ENCODE assay signal across 11 cellular contexts in the genomic region with DNA sequence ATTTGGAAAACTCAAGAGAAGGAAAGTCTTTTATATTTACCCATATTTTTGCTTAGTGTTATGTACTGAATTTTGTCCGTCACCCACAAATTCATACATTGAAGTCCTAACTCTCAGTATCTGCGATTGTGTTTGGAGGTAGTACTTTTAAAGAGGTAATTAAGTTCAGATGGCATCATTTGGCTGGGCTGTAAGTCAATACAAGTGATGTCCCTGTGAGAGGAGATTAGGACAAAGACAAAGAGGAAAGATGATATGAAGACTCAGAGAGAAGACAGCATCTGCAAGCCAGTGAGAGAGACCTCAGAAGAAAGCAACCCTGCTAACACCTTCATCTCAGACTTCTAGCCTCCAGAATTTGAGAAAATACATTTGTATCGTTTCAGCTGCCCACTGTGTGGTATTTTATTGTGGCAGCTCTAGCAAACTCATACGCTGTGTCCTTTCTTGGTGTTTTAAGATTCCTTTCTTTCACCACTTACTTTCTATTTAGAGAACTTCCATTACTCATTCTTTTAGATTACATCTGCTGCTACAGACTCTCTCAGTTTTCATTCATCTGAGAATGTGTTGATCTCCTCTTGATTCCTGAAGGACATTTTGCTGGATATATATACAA. TPM values are rescaled to one million over a fixed set of nuclear protein-coding genes. Genes with fewer than 3 reads are reported as not detected.
A peak's percentile ranks its signal among the peaks of the same experiment; 100 is the strongest.
DNase-seq lines count a peak whose midpoint lies in the region; ATAC-seq, FAIRE-seq and TF ChIP-seq lines count a peak whose summit lies in the region.
"Had no signal": no experiment of that assay in that cellular context is flagged by ENCODE, and none has a peak within 500 bp of the region (broad histone marks: within the 10 kb centered on the region; RNA-seq: fewer than 3 reads in every experiment).

No MANE protein-coding gene starts in this region.

- peak; percentile 37 for FAIRE-seq in endothelial cell of umbilical vein (lab: Jason Lieb, UNC)

- no peaks in the 10 kb centered on the region for H3K9me3 Mint-ChIP-seq in Caco-2 (ENCODE audit: unreplicated experiment)
- H3K9me3 Mint-ChIP-seq: T-helper 1 cell treated with Interleukin-12 subunit alpha and Interleukin-12 subunit beta and Interleukin-4 antibody, amounts not matched to agents 30 μg/mL and 1 μg/mL, for 36 hours had no signal

- peaks cover 6% of the 10 kb centered on the region for H3K4me1 Mint-ChIP-seq in Caco-2 (ENCODE audit: low read depth, unreplicated experiment)

- H3K9ac ChIP-seq in endothelial cell of umbilical vein (replicated peaks; ENCODE audit: extremely low read depth, insufficient read depth, low read length) (no peak overlapping the region), rectal smooth muscle tissue (ENCODE audit: low read length) (no peak overlapping the region)

- H3K36me3 Mint-ChIP-seq in Caco-2 (ENCODE audit: insufficient read depth, unreplicated experiment): peaks cover 8% of the 10 kb centered on the region

- no peaks in the 10 kb centered on the region for H3K27me3 Mint-ChIP-seq in Caco-2 (ENCODE audit: insufficient read depth, unreplicated experiment)

- H3K4me3 Mint-ChIP-seq in Caco-2 (ENCODE audit: unreplicated experiment): no peak overlapping the region
- H3K4me3 Mint-ChIP-seq: T-helper 1 cell treated with Interleukin-12 subunit alpha and Interleukin-12 subunit beta and Interleukin-4 antibody, amounts not matched to agents 30 μg/mL and 1 μg/mL, for 36 hours had no signal

- no TSS peak for BruUV-seq in Caco-2 (replicated peaks; lab: Mats Ljungman, UMichigan)
- no TSS peak for BruUV-seq in endothelial cell of umbilical vein (replicated peaks; lab: Mats Ljungman, UMichigan)

- CTCF ChIA-PET in Caco-2 (lab: Charles Lee): no interaction called here
- CTCF ChIA-PET in endothelial cell of umbilical vein (lab: Charles Lee): no interaction called here

- H3K27ac ChIP-seq in endothelial cell of umbilical vein (ENCODE audit: insufficient read depth, low read depth, low read length): no peak overlapping the region
- H3K27ac ChIP-seq in rectal smooth muscle tissue (ENCODE audit: low read depth, low read length): peak overlapping the region; percentile 57

- no peaks in the 10 kb centered on the region for H3K4me1 ChIP-seq in Caco-2
- no peaks in the 10 kb centered on the region for H3K4me1 ChIP-seq in endothelial cell of umbilical vein (ENCODE audit: control insufficient read depth, extremely low read depth, insufficient read depth, low read length)
- H3K4me1 ChIP-seq in rectal smooth muscle tissue (ENCODE audit: control insufficient read depth, insufficient read depth, low read length): peaks cover 13% of the 10 kb centered on the region

- intact Hi-C loops in Caco-2 (cut with micrococcal nuclease; ENCODE audit: unreplicated experiment) (no loop called here), endothelial cell of umbilical vein (cut with micrococcal nuclease) (no loop called here)

- H2AFZ ChIP-seq in endothelial cell of umbilical vein (ENCODE audit: low read depth, low read length): no peak overlapping the region

- H3K36me3 ChIP-seq in Caco-2 (ENCODE audit: control insufficient read depth, insufficient read depth, low read length): no peaks in the 10 kb centered on the region
- H3K36me3 ChIP-seq in endothelial cell of umbilical vein (ENCODE audit: control insufficient read depth in 2 of 2, extremely low read depth in 1 of 2, insufficient read depth in 2 of 2, low read length in 2 of 2): no peaks in the 10 kb centered on the region
- H3K36me3 ChIP-seq in rectal smooth muscle tissue (ENCODE audit: control insufficient read depth, insufficient read depth, low read length): no peaks in the 10 kb centered on the region

- POLR2A ChIA-PET in Caco-2 (lab: Charles Lee): no interaction called here
- POLR2A ChIA-PET in endothelial cell of umbilical vein (lab: Charles Lee): no interaction called here

- dilution Hi-C loops in endothelial cell of umbilical vein (cut with MboI; ENCODE audit: extremely low pct_ligation_motif_present, low sequenced_read_pairs): no loop called here

- H3K9me1 ChIP-seq in endothelial cell of umbilical vein (replicated peaks; ENCODE audit: control insufficient read depth, extremely low read depth, insufficient read depth, low read length): no peaks in the 10 kb centered on the region

- no peak for TF ChIP-seq POLR2A in endothelial cell of umbilical vein (IDR thresholded peaks at IDR 0.05; ENCODE audit: low read depth, low read length)

- DNase-seq in Caco-2 (no peak), OCI-M1 (lab: John Stamatoyannopoulos, UW) (peak; percentile 21), endothelial cell of umbilical vein (ENCODE audit: low read depth, low spot score) (no peak), NCI-H1436 (lab: John Stamatoyannopoulos, UW) (no peak), SK-N-DZ (ENCODE audit: low spot score) (no peak)
- DNase-seq: DMS79 treated with DMSO at 0.1 percent for 48 hours, NCI-H510A had no signal

- TF ChIP-seq CTCF in Caco-2 (IDR thresholded peaks at IDR 0.05; ENCODE audit: insufficient read depth in 1 of 2, low read depth in 1 of 2, low read length in 1 of 2, severe bottlenecking in 1 of 2, unreplicated experiment in 1 of 2) (no peak), endothelial cell of umbilical vein (IDR thresholded peaks at IDR 0.05; ENCODE audit: extremely low read depth in 1 of 2, insufficient read depth in 1 of 2, low read depth in 1 of 2, low read length in 2 of 2) (no peak)

- no peak overlapping the region for H3K4me2 ChIP-seq in endothelial cell of umbilical vein (ENCODE audit: insufficient read depth, low read length)

- H3K4me3 ChIP-seq in Caco-2 (ENCODE audit: low read depth, low read length) (no peak overlapping the region), endothelial cell of umbilical vein (replicated peaks in 1 of 3; ENCODE audit: insufficient read depth in 1 of 3, low read depth in 1 of 3, low read length in 3 of 3) (no peak overlapping the region), rectal smooth muscle tissue (ENCODE audit: low read length) (no peak overlapping the region)

- H3K27ac Mint-ChIP-seq in Caco-2 (ENCODE audit: unreplicated experiment): peak overlapping the region; percentile 17
- H3K27ac Mint-ChIP-seq: T-helper 1 cell treated with Interleukin-12 subunit alpha and Interleukin-12 subunit beta and Interleukin-4 antibody, amounts not matched to agents 30 μg/mL and 1 μg/mL, for 36 hours had no signal

- peaks cover 8% of the 10 kb centered on the region for H4K20me1 ChIP-seq in endothelial cell of umbilical vein (replicated peaks; ENCODE audit: control insufficient read depth, extremely low read depth, insufficient read depth, low read length)

- H3K9me3 ChIP-seq in Caco-2 (no peaks in the 10 kb centered on the region), endothelial cell of umbilical vein (replicated peaks; ENCODE audit: control insufficient read depth, insufficient read depth, low read length) (no peaks in the 10 kb centered on the region)

- H3K27me3 ChIP-seq in Caco-2 (replicated peaks; ENCODE audit: control insufficient read depth, insufficient read depth, low read length) (no peaks in the 10 kb centered on the region), endothelial cell of umbilical vein (ENCODE audit: control insufficient read depth in 2 of 2, insufficient read depth in 2 of 2, low read length in 2 of 2) (no peaks in the 10 kb centered on the region), rectal smooth muscle tissue (ENCODE audit: control insufficient read depth, insufficient read depth, low read length) (no peaks in the 10 kb centered on the region)

- ATAC-seq in GM18502 (IDR thresholded peaks at IDR 0.05; ENCODE audit: poor library complexity, unreplicated experiment) (no peak), HG03135 (IDR thresholded peaks at IDR 0.05; ENCODE audit: unreplicated experiment) (no peak)

- H3K79me2 ChIP-seq in endothelial cell of umbilical vein (ENCODE audit: control insufficient read depth, insufficient read depth, low read length): peaks cover 84% of the 10 kb centered on the region

TF ChIP-seq in endothelial cell of umbilical vein, 7 proteins besides CTCF, POLR2A, EP300 and RAD21:
- TF ChIP-seq, protein P1, sequence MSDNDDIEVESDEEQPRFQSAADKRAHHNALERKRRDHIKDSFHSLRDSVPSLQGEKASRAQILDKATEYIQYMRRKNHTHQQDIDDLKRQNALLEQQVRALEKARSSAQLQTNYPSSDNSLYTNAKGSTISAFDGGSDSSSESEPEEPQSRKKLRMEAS (IDR thresholded peaks at IDR 0.05; ENCODE audit: insufficient read depth, insufficient read length): no peak
- TF ChIP-seq GATA2 (IDR thresholded peaks at IDR 0.05; ENCODE audit: insufficient read depth, insufficient read length, low read depth, low read length) (no peak), FOS (IDR thresholded peaks at IDR 0.05; ENCODE audit: borderline replicate concordance, insufficient read depth, low read length) (no peak), JUN (IDR thresholded peaks at IDR 0.05; ENCODE audit: borderline replicate concordance, insufficient read depth, insufficient read length, low read depth) (no peak)

RNA-seq across cellular contexts. Expression of a gene that starts 17.0 kb away (rescaled TPM):
- 38.7 and 51.8 TPM in 2 replicates for total RNA-seq in Caco-2 (2022)
- 60.3 and 71.2 TPM in 2 replicates for total RNA-seq in endothelial cell of umbilical vein
- 43.9 and 52.5 TPM in 2 replicates for polyA plus RNA-seq in endothelial cell of umbilical vein
- 49.2 and 56.8 TPM in 2 replicates for polyA plus RNA-seq in endothelial cell of umbilical vein (2011; cell fraction: cytosol; rRNA removed)
- polyA plus RNA-seq in endothelial cell of umbilical vein (2011; cell fraction: nucleus; rRNA removed): 91.5 and 125 TPM in 2 replicates
- polyA plus RNA-seq in endothelial cell of umbilical vein (2012): 22.3 and 37.0 TPM in 2 replicates
- 104 and 112 TPM in 2 replicates for polyA minus RNA-seq in endothelial cell of umbilical vein
- polyA minus RNA-seq in endothelial cell of umbilical vein (2011; cell fraction: cytosol; rRNA and poly(A)+ RNA removed): 30.7 TPM
- 93.0 and 163 TPM in 2 replicates for polyA minus RNA-seq in endothelial cell of umbilical vein (2011; cell fraction: nucleus; rRNA and poly(A)+ RNA removed)
- 23.5 and 25.5 TPM in 2 replicates for polyA plus RNA-seq in SK-N-DZ (2014; cell fraction: cytosol; rRNA removed)
- 33.4 and 53.4 TPM in 2 replicates for polyA plus RNA-seq in SK-N-DZ (2014; cell fraction: nucleus; rRNA removed)

RNA-seq across cellular contexts. Expression of a gene that starts 58.4 kb away (rescaled TPM):
- 39.5 and 41.6 TPM in 2 replicates for total RNA-seq in Caco-2 (2022)
- total RNA-seq in endothelial cell of umbilical vein: 52.3 and 59.3 TPM in 2 replicates
- polyA plus RNA-seq in endothelial cell of umbilical vein: 6.8 and 8.9 TPM in 2 replicates
- 13.6 and 17.8 TPM in 2 replicates for polyA plus RNA-seq in endothelial cell of umbilical vein (2011; cell fraction: cytosol; rRNA removed)
- polyA plus RNA-seq in endothelial cell of umbilical vein (2011; cell fraction: nucleus; rRNA removed): 10.7 and 13.9 TPM in 2 replicates
- polyA plus RNA-seq in endothelial cell of umbilical vein (2012): 49.6 and 51.6 TPM in 2 replicates
- 16.4 and 20.9 TPM in 2 replicates for polyA minus RNA-seq in endothelial cell of umbilical vein
- 25.2 TPM for polyA minus RNA-seq in endothelial cell of umbilical vein (2011; cell fraction: cytosol; rRNA and poly(A)+ RNA removed)
- polyA minus RNA-seq in endothelial cell of umbilical vein (2011; cell fraction: nucleus; rRNA and poly(A)+ RNA removed): 7.8 and 8.0 TPM in 2 replicates
- polyA plus RNA-seq in SK-N-DZ (2014; cell fraction: cytosol; rRNA removed): 37.3 and 42.3 TPM in 2 replicates
- 27.8 and 37.0 TPM in 2 replicates for polyA plus RNA-seq in SK-N-DZ (2014; cell fraction: nucleus; rRNA removed)
